ENCODE assay signal across 1 cellular context in the genomic region with DNA sequence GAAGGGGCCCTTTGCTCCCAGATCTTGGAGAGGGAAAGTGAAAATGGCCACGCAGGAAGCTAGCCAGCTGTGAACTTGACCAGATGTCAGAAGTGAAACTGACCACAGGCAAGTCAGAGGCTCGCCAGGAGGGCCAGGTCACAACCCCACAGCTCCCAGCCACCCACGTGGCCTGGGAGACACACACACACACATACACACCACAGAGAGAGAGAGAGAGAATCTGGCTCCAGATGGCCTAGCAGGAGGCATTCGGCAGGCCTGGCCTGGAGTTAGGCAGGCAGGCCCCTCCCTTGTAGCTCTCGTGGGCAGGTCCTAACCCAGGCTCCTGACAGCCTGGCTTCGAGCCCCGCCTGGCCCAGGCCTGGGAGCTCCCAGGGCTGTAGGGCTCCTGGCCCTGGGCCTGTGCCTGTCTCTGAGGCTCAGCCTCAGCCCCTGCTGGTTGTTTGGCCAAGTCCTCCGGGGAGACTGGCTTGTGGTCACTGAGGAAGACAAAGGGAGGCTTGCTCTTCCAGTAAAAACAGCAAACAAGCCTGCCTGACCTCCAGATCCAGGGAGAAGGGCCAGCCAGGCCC.
TF ChIP-seq lines count a peak whose summit lies in the region.

No MANE protein-coding gene starts in this region.

TF ChIP-seq in K562, 482 proteins besides CTCF, POLR2A, EP300 and RAD21 (continued from another document):
- TF ChIP-seq, protein P1, sequence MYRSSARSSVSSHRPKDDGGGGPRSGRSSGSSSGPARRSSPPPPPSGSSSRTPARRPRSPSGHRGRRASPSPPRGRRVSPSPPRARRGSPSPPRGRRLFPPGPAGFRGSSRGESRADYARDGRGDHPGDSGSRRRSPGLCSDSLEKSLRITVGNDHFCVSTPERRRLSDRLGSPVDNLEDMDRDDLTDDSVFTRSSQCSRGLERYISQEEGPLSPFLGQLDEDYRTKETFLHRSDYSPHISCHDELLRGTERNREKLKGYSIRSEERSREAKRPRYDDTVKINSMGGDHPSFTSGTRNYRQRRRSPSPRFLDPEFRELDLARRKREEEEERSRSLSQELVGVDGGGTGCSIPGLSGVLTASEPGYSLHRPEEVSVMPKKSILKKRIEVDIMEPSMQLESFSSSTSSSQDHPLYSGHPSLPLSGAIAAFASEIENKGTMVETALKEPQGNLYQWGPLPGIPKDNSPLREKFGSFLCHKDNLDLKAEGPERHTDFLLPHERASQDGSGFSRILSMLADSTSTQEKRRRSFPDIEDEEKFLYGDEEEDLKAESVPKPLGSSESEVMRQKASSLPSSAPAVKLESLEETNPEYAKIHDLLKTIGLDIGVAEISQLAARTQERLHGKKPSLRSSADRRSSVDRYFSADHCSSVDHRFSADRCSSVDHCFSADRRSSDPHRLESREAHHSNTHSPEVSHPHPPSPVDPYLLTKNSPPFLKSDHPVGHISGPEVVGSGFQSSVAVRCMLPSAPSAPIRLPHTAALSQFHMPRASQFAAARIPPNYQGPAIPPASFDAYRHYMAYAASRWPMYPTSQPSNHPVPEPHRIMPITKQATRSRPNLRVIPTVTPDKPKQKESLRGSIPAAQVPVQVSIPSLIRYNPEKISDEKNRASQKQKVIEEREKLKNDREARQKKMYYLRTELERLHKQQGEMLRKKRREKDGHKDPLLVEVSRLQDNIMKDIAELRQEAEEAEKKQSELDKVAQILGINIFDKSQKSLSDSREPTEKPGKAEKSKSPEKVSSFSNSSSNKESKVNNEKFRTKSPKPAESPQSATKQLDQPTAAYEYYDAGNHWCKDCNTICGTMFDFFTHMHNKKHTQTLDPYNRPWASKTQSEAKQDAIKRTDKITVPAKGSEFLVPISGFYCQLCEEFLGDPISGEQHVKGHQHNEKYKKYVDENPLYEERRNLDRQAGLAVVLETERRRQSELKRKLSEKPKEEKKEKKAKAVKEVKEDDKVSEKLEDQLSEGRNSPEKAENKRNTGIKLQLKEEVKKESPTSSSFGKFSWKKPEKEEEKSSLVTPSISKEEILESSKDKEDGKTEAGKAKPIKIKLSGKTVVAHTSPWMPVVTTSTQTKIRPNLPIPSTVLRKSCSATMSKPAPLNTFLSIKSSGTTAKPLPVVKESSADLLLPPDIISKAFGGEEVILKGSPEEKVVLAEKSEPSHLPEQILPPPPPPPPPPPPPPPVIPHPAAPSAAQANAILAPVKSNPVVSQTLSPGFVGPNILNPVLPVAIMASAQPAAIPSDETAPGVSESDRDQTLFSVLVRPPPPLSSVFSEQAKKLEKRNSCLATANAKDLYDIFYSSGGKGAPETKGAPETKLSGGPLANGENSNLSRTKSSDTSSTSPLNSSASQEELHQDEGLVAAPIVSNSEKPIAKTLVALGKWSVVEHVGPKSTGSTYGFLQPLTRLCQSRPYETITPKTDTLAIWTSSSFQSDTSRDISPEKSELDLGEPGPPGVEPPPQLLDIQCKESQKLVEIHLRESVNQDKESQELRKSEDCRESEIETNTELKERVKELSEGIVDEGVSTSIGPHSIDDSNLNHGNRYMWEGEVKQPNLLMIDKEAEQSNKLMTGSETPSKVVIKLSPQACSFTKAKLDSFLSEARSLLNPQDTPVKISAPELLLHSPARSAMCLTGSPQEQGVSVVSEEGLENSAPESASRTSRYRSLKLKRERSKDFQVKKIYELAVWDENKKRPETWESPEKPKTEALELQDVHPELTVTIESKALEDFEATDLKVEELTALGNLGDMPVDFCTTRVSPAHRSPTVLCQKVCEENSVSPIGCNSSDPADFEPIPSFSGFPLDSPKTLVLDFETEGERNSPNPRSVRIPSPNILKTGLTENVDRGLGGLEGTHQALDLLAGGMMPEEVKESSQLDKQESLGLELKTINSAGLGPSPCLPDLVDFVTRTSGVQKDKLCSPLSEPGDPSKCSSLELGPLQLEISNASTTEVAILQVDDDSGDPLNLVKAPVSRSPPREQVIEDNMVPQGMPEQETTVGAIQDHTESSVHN (IDR thresholded peaks at IDR 0.05; ENCODE audit: borderline replicate concordance in 1 of 2, low read depth in 1 of 2), result peak in 1 of 2 experiments; percentile 67; a peak in 2 of 4 replicates
- TF ChIP-seq, protein P2, sequence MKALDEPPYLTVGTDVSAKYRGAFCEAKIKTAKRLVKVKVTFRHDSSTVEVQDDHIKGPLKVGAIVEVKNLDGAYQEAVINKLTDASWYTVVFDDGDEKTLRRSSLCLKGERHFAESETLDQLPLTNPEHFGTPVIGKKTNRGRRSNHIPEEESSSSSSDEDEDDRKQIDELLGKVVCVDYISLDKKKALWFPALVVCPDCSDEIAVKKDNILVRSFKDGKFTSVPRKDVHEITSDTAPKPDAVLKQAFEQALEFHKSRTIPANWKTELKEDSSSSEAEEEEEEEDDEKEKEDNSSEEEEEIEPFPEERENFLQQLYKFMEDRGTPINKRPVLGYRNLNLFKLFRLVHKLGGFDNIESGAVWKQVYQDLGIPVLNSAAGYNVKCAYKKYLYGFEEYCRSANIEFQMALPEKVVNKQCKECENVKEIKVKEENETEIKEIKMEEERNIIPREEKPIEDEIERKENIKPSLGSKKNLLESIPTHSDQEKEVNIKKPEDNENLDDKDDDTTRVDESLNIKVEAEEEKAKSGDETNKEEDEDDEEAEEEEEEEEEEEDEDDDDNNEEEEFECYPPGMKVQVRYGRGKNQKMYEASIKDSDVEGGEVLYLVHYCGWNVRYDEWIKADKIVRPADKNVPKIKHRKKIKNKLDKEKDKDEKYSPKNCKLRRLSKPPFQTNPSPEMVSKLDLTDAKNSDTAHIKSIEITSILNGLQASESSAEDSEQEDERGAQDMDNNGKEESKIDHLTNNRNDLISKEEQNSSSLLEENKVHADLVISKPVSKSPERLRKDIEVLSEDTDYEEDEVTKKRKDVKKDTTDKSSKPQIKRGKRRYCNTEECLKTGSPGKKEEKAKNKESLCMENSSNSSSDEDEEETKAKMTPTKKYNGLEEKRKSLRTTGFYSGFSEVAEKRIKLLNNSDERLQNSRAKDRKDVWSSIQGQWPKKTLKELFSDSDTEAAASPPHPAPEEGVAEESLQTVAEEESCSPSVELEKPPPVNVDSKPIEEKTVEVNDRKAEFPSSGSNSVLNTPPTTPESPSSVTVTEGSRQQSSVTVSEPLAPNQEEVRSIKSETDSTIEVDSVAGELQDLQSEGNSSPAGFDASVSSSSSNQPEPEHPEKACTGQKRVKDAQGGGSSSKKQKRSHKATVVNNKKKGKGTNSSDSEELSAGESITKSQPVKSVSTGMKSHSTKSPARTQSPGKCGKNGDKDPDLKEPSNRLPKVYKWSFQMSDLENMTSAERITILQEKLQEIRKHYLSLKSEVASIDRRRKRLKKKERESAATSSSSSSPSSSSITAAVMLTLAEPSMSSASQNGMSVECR (CRISPR knock-in tag; IDR thresholded peaks at IDR 0.05), result peak; percentile 63; the same call in 1 of the 2 replicates
- TF ChIP-seq SRF (CRISPR knock-in tag; IDR thresholded peaks at IDR 0.05) (no peak), ZNF717 (CRISPR knock-in tag; IDR thresholded peaks at IDR 0.05) (no peak), ZFPM2 (CRISPR knock-in tag; IDR thresholded peaks at IDR 0.05) (no peak)
- TF ChIP-seq, protein P3, sequence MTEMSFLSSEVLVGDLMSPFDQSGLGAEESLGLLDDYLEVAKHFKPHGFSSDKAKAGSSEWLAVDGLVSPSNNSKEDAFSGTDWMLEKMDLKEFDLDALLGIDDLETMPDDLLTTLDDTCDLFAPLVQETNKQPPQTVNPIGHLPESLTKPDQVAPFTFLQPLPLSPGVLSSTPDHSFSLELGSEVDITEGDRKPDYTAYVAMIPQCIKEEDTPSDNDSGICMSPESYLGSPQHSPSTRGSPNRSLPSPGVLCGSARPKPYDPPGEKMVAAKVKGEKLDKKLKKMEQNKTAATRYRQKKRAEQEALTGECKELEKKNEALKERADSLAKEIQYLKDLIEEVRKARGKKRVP (CRISPR knock-in tag; IDR thresholded peaks at IDR 0.05), result no peak
